ENCODE assay signal across 20 cellular contexts in genomic region chr17:35986643-35987042, GRCh38. TPM values are rescaled to one million over a fixed set of nuclear protein-coding genes. Genes with fewer than 3 reads are reported as not detected.
DNase-seq lines count a peak whose midpoint lies in the region; ATAC-seq and TF ChIP-seq lines count a peak whose summit lies in the region.
"Had no signal": no experiment of that assay in that cellular context is flagged by ENCODE, and none has a peak within 500 bp of the region (broad histone marks: within the 10 kb centered on the region; RNA-seq: fewer than 3 reads in every experiment).

Gene CCL14 (minus strand): TSS chr17:35986729. CDS start chr17:35986649, 80 bp downstream.

- H3K9me3 ChIP-seq in ascending aorta: no peaks in the 10 kb centered on the region

- no peaks in the 10 kb centered on the region for H3K36me3 ChIP-seq in ascending aorta

- intact Hi-C loops in ascending aorta (cut with DNase I): no loop called here

- H3K27ac ChIP-seq in ascending aorta: no peak within 1 kb of the TSS
- H3K27ac ChIP-seq: hepatocyte had no signal

- no peak for TF ChIP-seq CTCF in ascending aorta (IDR thresholded peaks at IDR 0.05)
- TF ChIP-seq CTCF in omental fat pad (IDR thresholded peaks at IDR 0.05): no peak
- no peak for TF ChIP-seq CTCF in subcutaneous adipose tissue (IDR thresholded peaks at IDR 0.05; ENCODE audit: low read depth)

- no peaks in the 10 kb centered on the region for H3K4me1 ChIP-seq in ascending aorta

- DNase-seq in ascending aorta (ENCODE audit: low spot score in 2 of 2): no peak
- no peak for DNase-seq in glomerular endothelial cell (ENCODE audit: extremely low read depth, low read depth, low spot score)
- DNase-seq in omental fat pad (ENCODE audit: low spot score): no peak
- no peak for DNase-seq in NCI-H345 (lab: John Stamatoyannopoulos, UW)
- DNase-seq in H4 (ENCODE audit: low spot score): no peak
- DNase-seq: activated CD4-positive, alpha-beta T cell treated with anti-CD3 and anti-CD28 coated beads, Interleukin-2, amount 10 ng/mL, durations not matched to agents 7 days and 5 days; activated CD8-positive, alpha-beta memory T cell treated with anti-CD3 and anti-CD28 coated beads, Interleukin-2, amount 50 U/mL, for 4 hours; activated gamma-delta T cell; CD4-positive, alpha-beta memory T cell; midbrain; NCI-H1105 treated with DMSO at 0.1 percent for 48 hours; NCI-H526 treated with DMSO at 0.1 percent for 48 hours; SHP77; stimulated activated CD4-positive, alpha-beta T cell treated with anti-CD3 and anti-CD28 coated beads, Interleukin-2, amount 100 ng/mL, for 24 hours had no signal

- ATAC-seq in omental fat pad (ENCODE audit: low FRiP score) (no peak), GM21360 (IDR thresholded peaks at IDR 0.05; ENCODE audit: unreplicated experiment) (no peak), GM21737 (IDR thresholded peaks at IDR 0.05; ENCODE audit: unreplicated experiment) (no peak)

- H3K27me3 ChIP-seq in ascending aorta: no peaks in the 10 kb centered on the region
- H3K27me3 ChIP-seq: hepatocyte had no signal

- peak within 1 kb of the TSS in 1 of 2 donors; percentile 19 for H3K4me3 ChIP-seq in ascending aorta
- H3K4me3 ChIP-seq: hepatocyte had no signal

RNA-seq across cellular contexts. Expression of gene CCL14, which starts in this region (rescaled TPM):
- total RNA-seq in ascending aorta (168 TPM), glomerular endothelial cell (5.6 and 11.2 TPM in 2 replicates), omental fat pad (10 to 100 TPM; 29.0 to 83.2 (median 68.7) TPM), subcutaneous adipose tissue (10 to 100 TPM; 33.5 to 48.7 (median 46.5) TPM)
- total RNA-seq in H4 (2014; rRNA removed; shearing (Covaris generic)): not detected in 2 replicates
- total RNA-seq: activated CD4-positive, alpha-beta T cell treated with anti-CD3 and anti-CD28 coated beads, Interleukin-2, amount 10 ng/mL, durations not matched to agents 7 days and 5 days; CD4-positive, alpha-beta memory T cell; H1; LHCN-M2 had no signal
